11 cellular contexts compared by ENCODE assay signal in genomic region chr11:12175694-12176241, GRCh38.
DNase-seq lines count a peak whose midpoint lies in the region; ATAC-seq and TF ChIP-seq lines count a peak whose summit lies in the region.
"Had no signal": no experiment of that assay in that cellular context is flagged by ENCODE, and none has a peak within 500 bp of the region (broad histone marks: within the 10 kb centered on the region; RNA-seq: fewer than 3 reads in every experiment).

No MANE protein-coding gene starts in this region.

- peak overlapping the region; percentile 51 for H3K4me3 Mint-ChIP-seq in activated CD4-positive, alpha-beta T cell treated with anti-CD3 and anti-CD28 coated beads, Interleukin-2, amount 10 ng/mL, durations not matched to agents 24 days and 14 days
- H3K4me3 Mint-ChIP-seq: B cell had no signal

- no TSS peak for BruUV-seq in A673 (replicated peaks; lab: Mats Ljungman, UMichigan)

- POLR2A ChIA-PET in A673 (lab: Charles Lee; ENCODE audit: low non-redundant PET), result no interaction called here

- H3K4me1 ChIP-seq in A673 (ENCODE audit: insufficient read depth, low read length, poor library complexity, severe bottlenecking), result no peaks in the 10 kb centered on the region
- H3K4me1 ChIP-seq: right lobe of liver had no signal

- no peak for TF ChIP-seq CTCF in A673 (conservative IDR thresholded peaks at IDR 0.05; ENCODE audit: low read depth, low read length)

- no peaks in the 10 kb centered on the region for H3K9me3 ChIP-seq in A673 (ENCODE audit: low read depth, low read length, poor library complexity, severe bottlenecking)
- H3K9me3 ChIP-seq: right lobe of liver had no signal

- no peaks in the 10 kb centered on the region for H3K27me3 Mint-ChIP-seq in activated CD4-positive, alpha-beta T cell treated with anti-CD3 and anti-CD28 coated beads, Interleukin-2, amount 10 ng/mL, durations not matched to agents 24 days and 14 days

- CTCF ChIA-PET in A673 (lab: Charles Lee), result no interaction called here

- DNase-seq in activated CD4-positive, alpha-beta T cell treated with anti-CD3 and anti-CD28 coated beads, Interleukin-2, amount 10 ng/mL, durations not matched to agents 24 days and 14 days, result peak; percentile 84
- DNase-seq in activated CD4-positive, alpha-beta T cell treated with anti-CD3 and anti-CD28 coated beads, Interleukin-2, amount 50 U/mL, for 48 hours, result no peak
- DNase-seq in RPMI7951 (ENCODE audit: low read depth), result peak; percentile 90
- DNase-seq in dermis blood vessel endothelial cell, result peak; percentile 84
- DNase-seq in stimulated activated naive CD8-positive, alpha-beta T cell treated with anti-CD3 and anti-CD28 coated beads, Interleukin-15, Interleukin-2, amounts not matched to agents 100 U/mL and 50 U/mL, for 24 hours, result no peak
- no peak for DNase-seq in A673 (ENCODE audit: low spot score)
- no peak for DNase-seq in NCI-H2227 treated with DMSO at 0.1 percent for 48 hours (lab: John Stamatoyannopoulos, UW)
- DNase-seq: right lobe of liver had no signal

- no peak overlapping the region for H3K27ac ChIP-seq in A673 (ENCODE audit: low read depth, low read length, poor library complexity, severe bottlenecking)
- H3K27ac ChIP-seq: right lobe of liver, SK-N-MC had no signal

- peaks cover 3% of the 10 kb centered on the region for H3K9me3 Mint-ChIP-seq in activated CD4-positive, alpha-beta T cell treated with anti-CD3 and anti-CD28 coated beads, Interleukin-2, amount 10 ng/mL, durations not matched to agents 24 days and 14 days

- peaks cover 59% of the 10 kb centered on the region for H3K36me3 Mint-ChIP-seq in activated CD4-positive, alpha-beta T cell treated with anti-CD3 and anti-CD28 coated beads, Interleukin-2, amount 10 ng/mL, durations not matched to agents 24 days and 14 days (ENCODE audit: low read depth)

- H3K27ac Mint-ChIP-seq in activated CD4-positive, alpha-beta T cell treated with anti-CD3 and anti-CD28 coated beads, Interleukin-2, amount 10 ng/mL, durations not matched to agents 24 days and 14 days, result peak overlapping the region; percentile 94
- H3K27ac Mint-ChIP-seq: B cell had no signal

- no peaks in the 10 kb centered on the region for H3K36me3 ChIP-seq in A673 (ENCODE audit: insufficient read depth, low read length, poor library complexity, severe bottlenecking)
- H3K36me3 ChIP-seq: right lobe of liver had no signal

- peaks cover 73% of the 10 kb centered on the region for H3K4me1 Mint-ChIP-seq in activated CD4-positive, alpha-beta T cell treated with anti-CD3 and anti-CD28 coated beads, Interleukin-2, amount 10 ng/mL, durations not matched to agents 24 days and 14 days
- H3K4me1 Mint-ChIP-seq: B cell had no signal

- intact Hi-C loops in activated CD4-positive, alpha-beta T cell treated with anti-CD3 and anti-CD28 coated beads, Interleukin-2, amount 10 ng/mL, durations not matched to agents 24 days and 14 days (cut with micrococcal nuclease), result no loop called here
- intact Hi-C loops in A673 (cut with micrococcal nuclease; ENCODE audit: unreplicated experiment), result no loop called here

- peak; percentile 78 for ATAC-seq in stimulated activated naive CD8-positive, alpha-beta T cell treated with anti-CD3 and anti-CD28 coated beads, Interleukin-15, Interleukin-2, amounts not matched to agents 100 U/mL and 50 U/mL, for 24 hours
- ATAC-seq in GM18520 (IDR thresholded peaks at IDR 0.05; ENCODE audit: unreplicated experiment), result no peak

- H3K27me3 ChIP-seq in A673 (replicated peaks; ENCODE audit: insufficient read depth, low read depth, low read length, poor library complexity), result no peaks in the 10 kb centered on the region
- H3K27me3 ChIP-seq: right lobe of liver had no signal

- H3K4me3 ChIP-seq in A673 (ENCODE audit: low read depth, low read length, poor library complexity, severe bottlenecking), result no peak overlapping the region
- H3K4me3 ChIP-seq: right lobe of liver, SK-N-MC had no signal

Comparison
In these comparisons a context has a peak if more than half of its experiments do, and no peak if none do; other contexts are left out.
1. DNase-seq: peak in activated CD4-positive, alpha-beta T cell treated with anti-CD3 and anti-CD28 coated beads, Interleukin-2, amount 10 ng/mL, durations not matched to agents 24 days and 14 days (single experiment), RPMI7951 (single experiment) and dermis blood vessel endothelial cell (single experiment); none in activated CD4-positive, alpha-beta T cell treated with anti-CD3 and anti-CD28 coated beads, Interleukin-2, amount 50 U/mL, for 48 hours (0 of 2), stimulated activated naive CD8-positive, alpha-beta T cell treated with anti-CD3 and anti-CD28 coated beads, Interleukin-15, Interleukin-2, amounts not matched to agents 100 U/mL and 50 U/mL, for 24 hours (single experiment), A673 (single experiment) and NCI-H2227 treated with DMSO at 0.1 percent for 48 hours (single experiment).